ENCODE assay signal across 14 cellular contexts in the genomic region with DNA sequence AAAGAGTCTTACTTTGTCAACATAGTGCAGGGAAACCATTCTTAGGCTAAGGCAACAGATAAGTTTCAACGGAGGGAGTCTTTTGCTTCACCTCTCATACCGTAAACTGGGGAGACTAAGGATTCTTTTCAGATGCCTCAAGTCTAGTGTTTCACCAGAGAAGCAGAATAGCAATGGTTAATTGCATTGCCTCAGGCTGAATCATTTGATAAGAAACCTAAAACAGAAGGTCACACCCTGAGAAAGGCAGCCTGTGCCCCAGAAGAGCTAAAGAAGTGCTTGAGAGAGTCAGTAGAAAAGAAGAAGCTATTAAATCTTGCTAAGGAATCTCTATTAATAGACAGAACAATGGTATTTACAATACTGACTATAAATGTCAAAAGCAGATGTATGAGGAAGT. TPM values are rescaled to one million over a fixed set of nuclear protein-coding genes. Genes with fewer than 3 reads are reported as not detected.
DNase-seq lines count a peak whose midpoint lies in the region; TF ChIP-seq lines count a peak whose summit lies in the region.
"Had no signal": no experiment of that assay in that cellular context is flagged by ENCODE, and none has a peak within 500 bp of the region (broad histone marks: within the 10 kb centered on the region; RNA-seq: fewer than 3 reads in every experiment).

No MANE protein-coding gene starts in this region.

- H3K27me3 Mint-ChIP-seq in CD4-positive, alpha-beta memory T cell, result peaks cover 2 to 14% of the 10 kb centered on the region in 2 donors

- H3K27ac Mint-ChIP-seq in CD4-positive, alpha-beta memory T cell, result no peak overlapping the region
- H3K27ac Mint-ChIP-seq: H9 had no signal

- DNase-seq in Daoy (ENCODE audit: low read depth) (peak; percentile 64), NCI-H226 (peak; percentile 78), amniotic epithelial cell (ENCODE audit: low read depth) (peak; percentile 52), myocyte (ENCODE audit: low read depth) (peak; percentile 3), lower leg skin (ENCODE audit: low spot score in 2 of 2) (no peak)
- no peak for DNase-seq in CD4-positive, alpha-beta memory T cell
- DNase-seq in stimulated activated CD4-positive, alpha-beta T cell treated with anti-CD3 and anti-CD28 coated beads, Interleukin-2, amount 100 ng/mL, for 48 hours, result no peak
- DNase-seq: ACHN; BE2C; C1 segment of cervical spinal cord; Caco-2; CD4-positive, CD25-positive, alpha-beta regulatory T cell; GDM1; H9 had no signal

- TF ChIP-seq CTCF in lower leg skin (IDR thresholded peaks at IDR 0.05), result no peak

- H3K36me3 ChIP-seq in CD4-positive, alpha-beta memory T cell (ENCODE audit: insufficient read depth, low read length), result no peaks in the 10 kb centered on the region
- H3K36me3 ChIP-seq: BE2C had no signal

- no peak for TF ChIP-seq POLR2A in lower leg skin (IDR thresholded peaks at IDR 0.05)

- no peaks in the 10 kb centered on the region for H3K9me3 ChIP-seq in CD4-positive, alpha-beta memory T cell (ENCODE audit: control insufficient read depth in 1 of 2, low read length in 2 of 2)
- H3K9me3 ChIP-seq: BE2C, Caco-2 had no signal

- 30 to 41% methylated on average over 2 of the region's 2 CpGs for WGBS in lower leg skin, 2 donors

- H3K27ac ChIP-seq in CD4-positive, alpha-beta memory T cell (ENCODE audit: low read depth, low read length), result no peak overlapping the region

- no peak overlapping the region for H3K4me3 ChIP-seq in CD4-positive, alpha-beta memory T cell (ENCODE audit: low read length in 2 of 2)
- no peak overlapping the region for H3K4me3 ChIP-seq in lower leg skin (ENCODE audit: low read depth, poor library complexity, severe bottlenecking)

- no peaks in the 10 kb centered on the region for H3K9me3 Mint-ChIP-seq in CD4-positive, alpha-beta memory T cell
- H3K9me3 Mint-ChIP-seq: CD4-positive, CD25-positive, alpha-beta regulatory T cell; H9 had no signal

- no peaks in the 10 kb centered on the region for H3K27me3 ChIP-seq in CD4-positive, alpha-beta memory T cell (ENCODE audit: insufficient read depth, low read length)
- H3K27me3 ChIP-seq: BE2C had no signal

- no peaks in the 10 kb centered on the region for H3K4me1 ChIP-seq in CD4-positive, alpha-beta memory T cell (ENCODE audit: insufficient read depth, low read length)
- H3K4me1 ChIP-seq: BE2C, Caco-2 had no signal

- intact Hi-C loops in CD4-positive, alpha-beta memory T cell (cut with micrococcal nuclease), result no loop called here
- intact Hi-C loops in lower leg skin (cut with DNase I; ENCODE audit: low total_unique reads), result no loop called here

- no peak overlapping the region for H3K4me3 Mint-ChIP-seq in CD4-positive, alpha-beta memory T cell
- H3K4me3 Mint-ChIP-seq: CD4-positive, CD25-positive, alpha-beta regulatory T cell; H9 had no signal

- POLR2A ChIA-PET in CD4-positive, alpha-beta memory T cell (lab: Charles Lee; ENCODE audit: partially characterized antibody), result no interaction called here

- CTCF ChIA-PET in CD4-positive, alpha-beta memory T cell (lab: Charles Lee; ENCODE audit: partially characterized antibody), result no interaction called here

- H3K4me1 Mint-ChIP-seq in CD4-positive, alpha-beta memory T cell, result no peaks in the 10 kb centered on the region
- H3K4me1 Mint-ChIP-seq: CD4-positive, CD25-positive, alpha-beta regulatory T cell; H9 had no signal

- no peaks in the 10 kb centered on the region for H3K36me3 Mint-ChIP-seq in CD4-positive, alpha-beta memory T cell
- H3K36me3 Mint-ChIP-seq: CD4-positive, CD25-positive, alpha-beta regulatory T cell had no signal

RNA-seq across cellular contexts. Expression of a gene that starts 21.8 kb away (rescaled TPM):
- total RNA-seq in Daoy (2014; rRNA removed; shearing (Covaris generic)), result 20.2 and 21.1 TPM in 2 replicates
- total RNA-seq in myocyte, result 31.8 and 35.9 TPM in 2 replicates
- 20.0 TPM for polyA plus RNA-seq in myocyte (2012)
- total RNA-seq in CD4-positive, alpha-beta memory T cell, result 10 to 100 TPM; 45.1 to 46.2 TPM
- polyA plus RNA-seq in CD4-positive, alpha-beta memory T cell, result 10 to 100 TPM; 25.3 to 28.5 TPM
- 10 to 100 TPM; 20.9 to 25.1 (median 23.4) TPM for total RNA-seq in lower leg skin

Comparison
In these comparisons a context has a peak if more than half of its experiments do, and no peak if none do; other contexts are left out.
1. DNase-seq: peak in Daoy (single experiment), NCI-H226 (single experiment), amniotic epithelial cell (single experiment) and myocyte (single experiment); none in CD4-positive, alpha-beta memory T cell (0 of 5), stimulated activated CD4-positive, alpha-beta T cell treated with anti-CD3 and anti-CD28 coated beads, Interleukin-2, amount 100 ng/mL, for 48 hours (0 of 2) and lower leg skin (0 of 2).